ENCODE assay signal across 22 cellular contexts in genomic region chr11:130106381-130106780, GRCh38. TPM values are rescaled to one million over a fixed set of nuclear protein-coding genes. Genes with fewer than 3 reads are reported as not detected.
"Had no signal": no experiment of that assay in that cellular context is flagged by ENCODE, and none has a peak within 500 bp of the region (broad histone marks: within the 10 kb centered on the region; RNA-seq: fewer than 3 reads in every experiment).

No MANE protein-coding gene starts in this region.

- H3K27me3 Mint-ChIP-seq: effector memory CD8-positive, alpha-beta T cell had no signal

- FAIRE-seq: frontal cortex had no signal

- H3K27ac Mint-ChIP-seq: naive thymus-derived CD4-positive, alpha-beta T cell had no signal

- H3K9me3 ChIP-seq: heart left ventricle, right atrium auricular region, sigmoid colon, stomach, thoracic aorta, transverse colon had no signal

- H3K4me3 Mint-ChIP-seq: effector memory CD8-positive, alpha-beta T cell; naive thymus-derived CD4-positive, alpha-beta T cell had no signal

- ATAC-seq: effector memory CD8-positive, alpha-beta T cell; esophagus mucosa; heart left ventricle; left colon; naive thymus-derived CD4-positive, alpha-beta T cell had no signal

- DNase-seq: effector memory CD8-positive, alpha-beta T cell; heart left ventricle; hippocampal formation; left colon; mesendoderm; naive thymus-derived CD4-positive, alpha-beta T cell; posterior cingulate gyrus; sigmoid colon; stimulated activated CD4-positive, alpha-beta T cell treated with anti-CD3 and anti-CD28 coated beads, Interleukin-2, amount 100 ng/mL, for 24 hours; stimulated activated CD4-positive, alpha-beta T cell treated with anti-CD3 and anti-CD28 coated beads, Interleukin-4, amount 100 ng/mL, for 4 hours; stimulated activated naive CD4-positive, alpha-beta T cell; stomach; substantia nigra; transverse colon had no signal

- H3K4me3 ChIP-seq: heart left ventricle, right atrium auricular region, sigmoid colon, skin epidermis, stomach, thoracic aorta, transverse colon had no signal

- H3K27me3 ChIP-seq: heart left ventricle, right atrium auricular region, sigmoid colon, stomach, transverse colon had no signal

- H3K9me3 Mint-ChIP-seq: effector memory CD8-positive, alpha-beta T cell had no signal

- H3K27ac ChIP-seq: heart left ventricle, right atrium auricular region, sigmoid colon, skin epidermis, stomach, thoracic aorta, transverse colon had no signal

RNA-seq across cellular contexts. Expression of gene ST14, which starts 53.2 kb away (rescaled TPM):
- total RNA-seq: frontal cortex, osteocyte had no signal
- polyA plus RNA-seq: fibroblast of lung, neural cell had no signal
